23 cellular contexts compared by ENCODE assay signal in the genomic region with DNA sequence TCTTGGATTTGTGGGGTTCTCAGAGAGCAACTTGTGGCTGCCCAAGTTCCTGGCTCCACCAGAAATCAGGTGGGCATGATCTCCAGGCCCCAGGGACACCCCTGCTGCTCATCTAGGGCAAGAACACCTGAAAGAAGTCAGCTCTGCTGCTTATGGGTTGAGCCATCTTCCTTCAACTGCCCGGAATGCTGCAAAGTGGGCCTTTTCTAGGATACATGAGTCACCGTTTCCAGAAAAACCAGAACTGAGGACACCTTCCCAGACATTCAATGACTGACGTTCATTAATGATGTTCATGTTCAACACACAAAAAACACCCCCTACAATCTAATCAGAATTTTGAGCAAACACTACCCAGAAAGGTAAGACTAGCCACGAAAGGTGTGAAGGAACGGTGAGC.
DNase-seq lines count a peak whose midpoint lies in the region; ATAC-seq and TF ChIP-seq lines count a peak whose summit lies in the region.
"Had no signal": no experiment of that assay in that cellular context is flagged by ENCODE, and none has a peak within 500 bp of the region (broad histone marks: within the 10 kb centered on the region; RNA-seq: fewer than 3 reads in every experiment).

No MANE protein-coding gene starts in this region.

- H3K36me3 ChIP-seq in BLaER1: peaks cover 44% of the 10 kb centered on the region

- peak; percentile 42 for DNase-seq in RWPE1 (ENCODE audit: low spot score)
- DNase-seq in epithelial cell of esophagus (ENCODE audit: low read depth): peak; percentile 84
- no peak for DNase-seq in progenitor cell of endocrine pancreas (ENCODE audit: low spot score, unreplicated experiment)
- DNase-seq in GM19240 (ENCODE audit: insufficient read length, low spot score): no peak
- DNase-seq in medulla oblongata (ENCODE audit: extremely low spot score): no peak
- DNase-seq: AML-193, DMS53, GDM1, MM.1S, NCI-H1048, NCI-H1417 treated with DMSO at 0.1 percent for 48 hours, NCI-H187 treated with DMSO at 0.1 percent for 48 hours, NCI-H2107, NCI-H446 treated with DMSO at 0.1 percent for 48 hours, NCI-H526 treated with DMSO at 0.1 percent for 48 hours, OCI-M1, SHP77 treated with DMSO at 0.1 percent for 48 hours had no signal

- peaks cover 8% of the 10 kb centered on the region for H3K4me1 Mint-ChIP-seq in progenitor cell of endocrine pancreas (ENCODE audit: low read depth)

- TF ChIP-seq CTCF in RWPE1 (conservative IDR thresholded peaks at IDR 0.05; ENCODE audit: low read depth): no peak
- no peak for TF ChIP-seq CTCF in epithelial cell of esophagus (IDR thresholded peaks at IDR 0.05; ENCODE audit: insufficient read depth, low read depth, low read length, missing control alignments)
- no peak for TF ChIP-seq CTCF in progenitor cell of endocrine pancreas (IDR thresholded peaks at IDR 0.05; ENCODE audit: unreplicated experiment)

- peaks cover 15% of the 10 kb centered on the region for H3K36me3 Mint-ChIP-seq in progenitor cell of endocrine pancreas (ENCODE audit: insufficient read depth)

- H3K9me3 ChIP-seq in BLaER1: peaks cover 5% of the 10 kb centered on the region

- peaks cover 96% of the 10 kb centered on the region for H3K4me1 ChIP-seq in BLaER1

- H3K4me3 Mint-ChIP-seq in progenitor cell of endocrine pancreas (ENCODE audit: low read depth): no peak overlapping the region
- H3K4me3 Mint-ChIP-seq: CD14-positive monocyte had no signal

- POLR2A ChIA-PET in RWPE1 (lab: Yijun Ruan, JAX; ENCODE audit: low non-redundant PET): interaction anchor here (0.5 kb wide), 1 partner anchor 730 kb away, joined by 3 read pairs; no protein-coding TSS in a partner anchor

- ATAC-seq in HG03565 (IDR thresholded peaks at IDR 0.05; ENCODE audit: unreplicated experiment) (no peak), GM21576 (IDR thresholded peaks at IDR 0.05; ENCODE audit: unreplicated experiment) (no peak)
- ATAC-seq: HCT116, SK-N-SH treated with all-trans-retinoic acid at 6 μM for 48 hours had no signal

- H4K20me1 ChIP-seq in BLaER1: no peaks in the 10 kb centered on the region; the same call in 1 of the 2 replicates

- H3K27ac ChIP-seq in BLaER1 (0 out of 2 replicates have a peak overlapping the region, but pooled peaks have one; percentile 24), RWPE1 (no peak overlapping the region)

- CTCF ChIA-PET in RWPE1 (lab: Yijun Ruan, JAX): no interaction called here

- no peaks in the 10 kb centered on the region for H3K27me3 Mint-ChIP-seq in progenitor cell of endocrine pancreas

- H3K4me2 ChIP-seq in BLaER1: 0 out of 2 replicates have a peak overlapping the region, but pooled peaks have one; percentile 8

- no peak overlapping the region for H3K9ac ChIP-seq in BLaER1

- H3K27me3 ChIP-seq in BLaER1: no peaks in the 10 kb centered on the region

- H3K4me3 ChIP-seq in BLaER1 (no peak overlapping the region), epithelial cell of esophagus (ENCODE audit: low read length) (no peak overlapping the region)

- no peaks in the 10 kb centered on the region for H3K9me3 Mint-ChIP-seq in progenitor cell of endocrine pancreas (ENCODE audit: low read depth)

- H3K27ac Mint-ChIP-seq in progenitor cell of endocrine pancreas: peak overlapping the region; percentile 53

Comparison
In these comparisons a context has a peak if more than half of its experiments do, and no peak if none do; other contexts are left out.
1. DNase-seq: peak in RWPE1 (single experiment) and epithelial cell of esophagus (single experiment); none in progenitor cell of endocrine pancreas (single experiment), GM19240 (single experiment) and medulla oblongata (single experiment).